35 cellular contexts compared by ENCODE assay signal in genomic region chr11:44914105-44914504, GRCh38.
"Had no signal": no experiment of that assay in that cellular context is flagged by ENCODE, and none has a peak within 500 bp of the region (broad histone marks: within the 10 kb centered on the region; RNA-seq: fewer than 3 reads in every experiment).

No MANE protein-coding gene starts in this region.

- H3K27ac ChIP-seq: adrenal gland, body of pancreas, cardiac muscle cell, WERI-Rb-1 had no signal

- ATAC-seq: activated CD4-positive, alpha-beta T cell treated with anti-CD3 and anti-CD28 coated beads for 36 hours; activated CD4-positive, CD25-positive, alpha-beta regulatory T cell treated with anti-CD3 and anti-CD28 coated beads, Interleukin-2, amount 50 U/mL, for 24 hours; activated CD8-positive, alpha-beta T cell treated with anti-CD3 and anti-CD28 coated beads for 36 hours; activated naive CD4-positive, alpha-beta T cell treated with anti-CD3 and anti-CD28 coated beads, Interleukin-2, amount 50 U/mL, for 72 hours; activated T-cell treated with anti-CD3 and anti-CD28 coated beads, Interleukin-2, amount 50 U/mL, for 4 hours; activated T-cell treated with anti-CD3 and anti-CD28 coated beads, Interleukin-2, amount 50 U/mL, for 72 hours; activated T-helper 17 cell treated with anti-CD3 and anti-CD28 coated beads, Interleukin-2, amount 50 U/mL, for 72 hours; body of pancreas; WTC11 had no signal

- FAIRE-seq: astrocyte, bronchial epithelial cell had no signal

- H3K9me3 ChIP-seq: adrenal gland, body of pancreas had no signal

- H3K27me3 ChIP-seq: adrenal gland, body of pancreas, cardiac muscle cell had no signal

- DNase-seq: activated CD4-positive, alpha-beta memory T cell treated with anti-CD3 and anti-CD28 coated beads for 36 hours; activated CD4-positive, alpha-beta T cell treated with anti-CD3 and anti-CD28 coated beads for 1 hour; activated CD4-positive, alpha-beta T cell treated with anti-CD3 and anti-CD28 coated beads for 36 hours; activated CD4-positive, alpha-beta T cell treated with anti-CD3 and anti-CD28 coated beads for 48 hours; activated CD4-positive, alpha-beta T cell treated with anti-CD3 and anti-CD28 coated beads, Interleukin-2, amount 10 ng/mL, durations not matched to agents 7 days and 5 days; activated CD4-positive, CD25-positive, alpha-beta regulatory T cell; activated CD8-positive, alpha-beta memory T cell treated with anti-CD3 and anti-CD28 coated beads, Interleukin-2, amount 50 U/mL, for 4 hours; activated CD8-positive, alpha-beta T cell treated with anti-CD3 and anti-CD28 coated beads for 36 hours; activated effector memory CD4-positive, alpha-beta T cell treated with anti-CD3 and anti-CD28 coated beads, Interleukin-2, amount 50 U/mL, for 16 hours; activated gamma-delta T cell treated with Interleukin-2 at 50 U/mL for 16 hours; activated naive CD4-positive, alpha-beta T cell; activated naive CD4-positive, alpha-beta T cell treated with anti-CD3 and anti-CD28 coated beads for 36 hours; activated naive CD4-positive, alpha-beta T cell treated with anti-CD3 and anti-CD28 coated beads, Interleukin-2, amount 50 U/mL, for 16 hours; activated naive CD8-positive, alpha-beta T cell treated with anti-CD3 and anti-CD28 coated beads for 36 hours; activated T-cell treated with anti-CD3 and anti-CD28 coated beads for 4 hours; activated T-cell treated with anti-CD3 and anti-CD28 coated beads, Interleukin-2, amount 50 U/mL, for 1 hour; activated T-cell treated with anti-CD3 and anti-CD28 coated beads, Interleukin-2, amount 50 U/mL, for 4 hours; activated T-cell treated with anti-CD3 and anti-CD28 coated beads, Interleukin-2, amount 50 U/mL, for 72 hours; adrenal gland; amniotic stem cell; aorta; body of pancreas; cerebellar nuclear complex; SW 1271; T-helper 1 cell; T-helper 2 cell; T-helper 9 cell; WERI-Rb-1 had no signal

- H3K4me3 ChIP-seq: adrenal gland, body of pancreas, cardiac muscle cell had no signal
